20 cellular contexts compared by ENCODE assay signal in the genomic region with DNA sequence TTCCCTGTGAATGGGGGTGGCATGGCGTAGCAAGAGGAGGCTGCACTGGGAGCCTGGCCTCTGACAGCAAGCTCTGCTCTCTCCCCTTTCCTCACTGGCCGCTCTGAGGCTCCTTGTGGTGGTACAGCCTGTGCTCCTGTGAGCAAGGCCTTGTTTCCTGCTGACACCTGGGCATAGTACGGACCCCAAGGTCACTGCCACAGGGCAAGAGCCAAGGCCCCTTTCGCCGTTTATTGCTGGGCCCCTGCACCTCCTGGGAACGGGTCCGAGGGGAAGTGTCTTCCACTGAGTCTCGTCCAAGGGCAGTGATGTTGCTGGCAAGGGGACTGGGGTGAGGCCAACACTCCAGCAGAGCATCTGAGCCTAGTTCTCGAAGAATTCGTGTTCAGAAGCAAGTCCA. TPM values are rescaled to one million over a fixed set of nuclear protein-coding genes. Genes with fewer than 3 reads are reported as not detected.
A peak's percentile ranks its signal among the peaks of the same experiment; 100 is the strongest.
DNase-seq lines count a peak whose midpoint lies in the region; ATAC-seq and TF ChIP-seq lines count a peak whose summit lies in the region.
"Had no signal": no experiment of that assay in that cellular context is flagged by ENCODE, and none has a peak within 500 bp of the region (broad histone marks: within the 10 kb centered on the region; RNA-seq: fewer than 3 reads in every experiment).

No MANE protein-coding gene starts in this region.

- no peak for ATAC-seq in HG02938 (IDR thresholded peaks at IDR 0.05; ENCODE audit: unreplicated experiment)
- ATAC-seq: CD8-positive, alpha-beta T cell had no signal

- intact Hi-C loops in head of caudate nucleus (cut with DNase I) (no loop called here), stomach (cut with DNase I; ENCODE audit: low total_unique reads) (no loop called here)

- no peaks in the 10 kb centered on the region for H3K9me3 ChIP-seq in stomach
- H3K9me3 ChIP-seq: BLaER1 treated with 17β-estradiol and CSF1 and Interleukin-3, amounts not matched to agents 10 nM and 100 nM had no signal

- no peaks in the 10 kb centered on the region for H3K36me3 ChIP-seq in stomach
- H3K36me3 ChIP-seq: BLaER1 treated with 17β-estradiol and CSF1 and Interleukin-3, amounts not matched to agents 10 nM and 100 nM had no signal

- no peaks in the 10 kb centered on the region for H3K36me3 Mint-ChIP-seq in activated naive CD4-positive, alpha-beta T cell treated with anti-CD3 and anti-CD28 coated beads, Interleukin-2, amount 50 U/mL, for 24 hours
- H3K36me3 Mint-ChIP-seq in glutamatergic neuron (ENCODE audit: unreplicated experiment): no peaks in the 10 kb centered on the region
- H3K36me3 Mint-ChIP-seq in nephron (ENCODE audit: low read depth): peaks cover 5% of the 10 kb centered on the region
- H3K36me3 Mint-ChIP-seq: CD8-positive, alpha-beta T cell had no signal

- no peak for TF ChIP-seq POLR2A in stomach (IDR thresholded peaks at IDR 0.05)

- H3K4me3 ChIP-seq in stomach: no peak overlapping the region
- H3K4me3 ChIP-seq: BLaER1 treated with 17β-estradiol and CSF1 and Interleukin-3, amounts not matched to agents 10 nM and 100 nM; GM23248 had no signal

- WGBS in stomach, 5 donors: 74 to 88% (median 79%) methylated on average over 7 to 10 of the region's 10 CpGs

- H3K4me3 Mint-ChIP-seq in activated naive CD4-positive, alpha-beta T cell treated with anti-CD3 and anti-CD28 coated beads, Interleukin-2, amount 50 U/mL, for 24 hours: no peak overlapping the region
- no peak overlapping the region for H3K4me3 Mint-ChIP-seq in glutamatergic neuron (ENCODE audit: unreplicated experiment)
- peak overlapping the region in 1 of 3 experiments; percentile 44 for H3K4me3 Mint-ChIP-seq in nephron
- H3K4me3 Mint-ChIP-seq: CD8-positive, alpha-beta T cell had no signal

- TF ChIP-seq CTCF in glutamatergic neuron (IDR thresholded peaks at IDR 0.05; ENCODE audit: partially characterized antibody, unreplicated experiment) (no peak), nephron (IDR thresholded peaks at IDR 0.05; ENCODE audit: unreplicated experiment in 3 of 3) (no peak), stomach (IDR thresholded peaks at IDR 0.05) (no peak)

- H3K27me3 ChIP-seq in stomach: peaks cover 0 to 41% (median 0%) of the 10 kb centered on the region in 3 donors
- H3K27me3 ChIP-seq: BLaER1 treated with 17β-estradiol and CSF1 and Interleukin-3, amounts not matched to agents 10 nM and 100 nM had no signal

- H3K4me1 Mint-ChIP-seq in activated naive CD4-positive, alpha-beta T cell treated with anti-CD3 and anti-CD28 coated beads, Interleukin-2, amount 50 U/mL, for 24 hours: peaks cover 8% of the 10 kb centered on the region
- H3K4me1 Mint-ChIP-seq in glutamatergic neuron (ENCODE audit: low read depth, unreplicated experiment): peaks cover 24% of the 10 kb centered on the region
- no peaks in the 10 kb centered on the region for H3K4me1 Mint-ChIP-seq in nephron

- peak overlapping the region; percentile 2 for H3K27ac Mint-ChIP-seq in activated naive CD4-positive, alpha-beta T cell treated with anti-CD3 and anti-CD28 coated beads, Interleukin-2, amount 50 U/mL, for 24 hours
- H3K27ac Mint-ChIP-seq in glutamatergic neuron (ENCODE audit: unreplicated experiment) (peak overlapping the region; percentile 72), nephron (peak overlapping the region in 2 of 3 experiments; percentile 31 to 93)
- H3K27ac Mint-ChIP-seq: CD8-positive, alpha-beta T cell had no signal

- no peaks in the 10 kb centered on the region for H3K9me3 Mint-ChIP-seq in activated naive CD4-positive, alpha-beta T cell treated with anti-CD3 and anti-CD28 coated beads, Interleukin-2, amount 50 U/mL, for 24 hours
- H3K9me3 Mint-ChIP-seq in glutamatergic neuron (ENCODE audit: unreplicated experiment) (no peaks in the 10 kb centered on the region), nephron (no peaks in the 10 kb centered on the region)
- H3K9me3 Mint-ChIP-seq: CD8-positive, alpha-beta T cell had no signal

- no peak overlapping the region for H3K27ac ChIP-seq in stomach
- H3K27ac ChIP-seq: BLaER1 treated with 17β-estradiol and CSF1 and Interleukin-3, amounts not matched to agents 10 nM and 100 nM; GM23248 had no signal

- no peaks in the 10 kb centered on the region for H3K4me1 ChIP-seq in stomach

- DNase-seq in activated naive CD4-positive, alpha-beta T cell (lab: John Stamatoyannopoulos, UW): no peak
- DNase-seq in glutamatergic neuron (no peak), head of caudate nucleus (no peak), stomach (no peak)
- DNase-seq: 8988T; CD8-positive, alpha-beta T cell; GM23248; Kasumi-1; NCI-H1417; NCI-H1694 treated with DMSO at 0.1 percent for 48 hours; NCI-H2081 treated with DMSO at 0.1 percent for 48 hours; NCI-H2171 treated with DMSO at 0.1 percent for 48 hours; NCI-H524 treated with DMSO at 0.1 percent for 48 hours; NCI-H82; OCI-M1; SHP77 had no signal

- no peak for TF ChIP-seq EP300 in stomach (IDR thresholded peaks at IDR 0.05)

- H3K27me3 Mint-ChIP-seq in activated naive CD4-positive, alpha-beta T cell treated with anti-CD3 and anti-CD28 coated beads, Interleukin-2, amount 50 U/mL, for 24 hours: no peaks in the 10 kb centered on the region
- H3K27me3 Mint-ChIP-seq in glutamatergic neuron (ENCODE audit: unreplicated experiment): peaks cover 5% of the 10 kb centered on the region
- no peaks in the 10 kb centered on the region for H3K27me3 Mint-ChIP-seq in nephron (ENCODE audit: low read depth)

RNA-seq across cellular contexts. Expression of a gene that starts 15.8 kb away (rescaled TPM):
- 36.6 TPM for total RNA-seq in glutamatergic neuron (ENCODE audit: unreplicated experiment)
- 10 to 100 TPM in 4 of 5 donors, 1 to 10 TPM in 1; 4.1 to 64.3 (median 18.7) TPM for total RNA-seq in stomach
- 10 to 100 TPM; 27.6 to 45.3 (median 32.7) TPM for polyA plus RNA-seq in stomach

RNA-seq across cellular contexts. Expression of a gene that starts 51.4 kb away (rescaled TPM):
- total RNA-seq in glutamatergic neuron (ENCODE audit: unreplicated experiment) (4.0 TPM), stomach (100 to 1,000 TPM; 198 to 421 (median 397) TPM)
- 100 to 1,000 TPM; 323 to 489 (median 362) TPM for polyA plus RNA-seq in stomach

RNA-seq across cellular contexts. Expression of a gene that starts 59.6 kb away (rescaled TPM):
- 12.7 TPM for total RNA-seq in glutamatergic neuron (ENCODE audit: unreplicated experiment)
- 100 to 1,000 TPM in 1 of 5 donors, 10 to 100 TPM in 3, not detected in 1; 11.7 to 197 (median 23.6) TPM for total RNA-seq in stomach
- 10 to 100 TPM; 17.0 to 24.6 (median 17.8) TPM for polyA plus RNA-seq in stomach

Comparison
In these comparisons a context has a peak if more than half of its experiments do, and no peak if none do; other contexts are left out.
1. H3K27ac Mint-ChIP-seq: peak in every context shown above with its lines; median percentile 72 in glutamatergic neuron; 62 in nephron; 2 in activated naive CD4-positive, alpha-beta T cell treated with anti-CD3 and anti-CD28 coated beads, Interleukin-2, amount 50 U/mL, for 24 hours.
2. RNA of a gene that starts 51.4 kb away (total RNA-seq): 198 to 421 TPM in stomach; 4.0 TPM in glutamatergic neuron (single experiment); every median in the first group is over 10 times any median in the second.